Comparison of ENCODE assay signal across 22 cellular contexts in genomic region chr15:69085325-69086081, GRCh38.
"Had no signal": no experiment of that assay in that cellular context is flagged by ENCODE, and none has a peak within 500 bp of the region (broad histone marks: within the 10 kb centered on the region; RNA-seq: fewer than 3 reads in every experiment).

No MANE protein-coding gene starts in this region.

- ATAC-seq: activated CD4-positive, CD25-positive, alpha-beta regulatory T cell treated with anti-CD3 and anti-CD28 coated beads, Interleukin-2, amount 50 U/mL, for 24 hours; activated CD8-positive, alpha-beta T cell treated with anti-CD3 and anti-CD28 coated beads, Interleukin-2, amount 10 ng/mL, durations not matched to agents 7 days and 5 days; activated naive CD8-positive, alpha-beta T cell treated with anti-CD3 and anti-CD28 coated beads, Interleukin-2, amount 50 U/mL, for 24 hours; activated T-cell treated with anti-CD3 and anti-CD28 coated beads, Interleukin-2, amount 50 U/mL, for 4 hours; effector memory CD8-positive, alpha-beta T cell; left lobe of liver; psoas muscle; right cardiac atrium; upper lobe of right lung had no signal

- H3K36me3 ChIP-seq: stomach, thoracic aorta, upper lobe of right lung had no signal

- H3K27ac ChIP-seq: psoas muscle, skin epidermis, stomach, thoracic aorta, upper lobe of right lung had no signal

- H3K9me3 ChIP-seq: psoas muscle, stomach, thoracic aorta, upper lobe of right lung had no signal

- FAIRE-seq: kidney had no signal

- DNase-seq: activated CD4-positive, alpha-beta T cell treated with anti-CD3 and anti-CD28 coated beads, Interleukin-2, amount 10 ng/mL, durations not matched to agents 7 days and 5 days; activated CD8-positive, alpha-beta T cell treated with anti-CD3 and anti-CD28 coated beads, Interleukin-2, amount 10 ng/mL, durations not matched to agents 7 days and 5 days; activated effector memory CD4-positive, alpha-beta T cell treated with Interleukin-2 at 50 U/mL for 16 hours; activated naive CD4-positive, alpha-beta T cell treated with anti-CD3 and anti-CD28 coated beads, Interleukin-2, amount 10 ng/mL, durations not matched to agents 7 days and 5 days; activated naive CD8-positive, alpha-beta T cell treated with anti-CD3 and anti-CD28 coated beads, Interleukin-2, amount 50 U/mL, for 24 hours; activated T-cell treated with anti-CD3 and anti-CD28 coated beads, Interleukin-2, amount 50 U/mL, for 4 hours; anterior cingulate cortex; caudate nucleus; effector memory CD8-positive, alpha-beta T cell; foreskin fibroblast; hippocampal formation; kidney; midbrain; nephron progenitor cell; psoas muscle; right cardiac atrium; stomach; upper lobe of right lung had no signal

- H3K27me3 ChIP-seq: upper lobe of right lung had no signal

- H3K4me3 ChIP-seq: psoas muscle, skin epidermis, stomach, thoracic aorta, upper lobe of right lung had no signal
